ENCODE assay signal across 15 cellular contexts in genomic region chr1:25809283-25809926, GRCh38. TPM values are rescaled to one million over a fixed set of nuclear protein-coding genes. Genes with fewer than 3 reads are reported as not detected.
A peak's percentile ranks its signal among the peaks of the same experiment; 100 is the strongest.
DNase-seq lines count a peak whose midpoint lies in the region; ATAC-seq and TF ChIP-seq lines count a peak whose summit lies in the region.
"Had no signal": no experiment of that assay in that cellular context is flagged by ENCODE, and none has a peak within 500 bp of the region (broad histone marks: within the 10 kb centered on the region; RNA-seq: fewer than 3 reads in every experiment).

No MANE protein-coding gene starts in this region.

- in situ Hi-C loops in GM23248 (cut with MboI) = loop anchor here (25.0 kb wide), 1 partner anchor 572 kb away; the partner anchor contains the start of genes RSRP1 and SYF2

- H3K36me3 ChIP-seq in prostate gland (no peaks in the 10 kb centered on the region), GM23248 (ENCODE audit: low read depth) (no peaks in the 10 kb centered on the region; the same call in 1 of the 2 replicates)

- no peak for TF ChIP-seq CTCF in LNCaP clone FGC (IDR thresholded peaks at IDR 0.05; ENCODE audit: control insufficient read depth, extremely low read depth, insufficient read depth)
- TF ChIP-seq CTCF in VCaP (conservative IDR thresholded peaks at IDR 0.05) = no peak
- no peak for TF ChIP-seq CTCF in prostate gland (IDR thresholded peaks at IDR 0.05)

- no peaks in the 10 kb centered on the region for H3K27me3 ChIP-seq in prostate gland (replicated peaks; ENCODE audit: insufficient read depth)
- no peaks in the 10 kb centered on the region for H3K27me3 ChIP-seq in GM23248 (replicated peaks; ENCODE audit: insufficient read depth)
- H3K27me3 ChIP-seq: foreskin keratinocyte had no signal

- H3K4me3 ChIP-seq in LNCaP clone FGC (ENCODE audit: low read depth, low read length) (no peak overlapping the region), prostate gland (no peak overlapping the region), GM23248 (no peak overlapping the region)

- H3K9me3 ChIP-seq in prostate gland (no peaks in the 10 kb centered on the region), GM23248 (ENCODE audit: low read depth) (no peaks in the 10 kb centered on the region)

- no peak overlapping the region for H3K4me2 ChIP-seq in GM23248 (ENCODE audit: unreplicated experiment)

- H4K20me1 ChIP-seq in GM23248 (ENCODE audit: insufficient read depth) = no peaks in the 10 kb centered on the region

- DNase-seq in SIG-M5 treated with dmso at 0.1 percent for 504 hours (lab: John Stamatoyannopoulos, UW; ENCODE audit: unreplicated experiment) (peak; percentile 20), SIG-M5 (lab: John Stamatoyannopoulos, UW) (no peak), LNCaP clone FGC (ENCODE audit: low read depth) (peak; percentile 50), prostate gland (ENCODE audit: low spot score) (peak; percentile 77), GM23248 (no peak), medulla oblongata (ENCODE audit: extremely low spot score) (no peak)
- DNase-seq: 8988T; activated CD4-positive, alpha-beta T cell treated with anti-CD3 and anti-CD28 coated beads, Interleukin-2, amount 10 ng/mL, durations not matched to agents 24 days and 14 days; activated T-cell treated with anti-CD3 and anti-CD28 coated beads, Interleukin-2, amount 50 U/mL, for 4 hours; foreskin keratinocyte; natural killer cell; NCI-H1105 treated with DMSO at 0.1 percent for 48 hours; SW 1271 had no signal

- H3F3A ChIP-seq in GM23248 (ENCODE audit: insufficient read depth) = peaks cover 14% of the 10 kb centered on the region

- no peak overlapping the region for H2AFZ ChIP-seq in GM23248

- no peak overlapping the region for H3K9ac ChIP-seq in GM23248

- no peak for TF ChIP-seq POLR2A in prostate gland (IDR thresholded peaks at IDR 0.05)

- H3K79me2 ChIP-seq in GM23248 (ENCODE audit: insufficient read depth) = peaks cover 5% of the 10 kb centered on the region; the same call in 1 of the 2 replicates

- 72% methylated on average over 18 of the region's 18 CpGs for WGBS in prostate gland
- 77 to 81% methylated on average over 17 to 18 of the region's 18 CpGs for WGBS in GM23248 (ENCODE audit: low coverage in 1 of 2, low lambda C conversion rate in 2 of 2, missing lambda C conversion rate in 2 of 2), 2 experiments

- H3K9me2 ChIP-seq in GM23248 (ENCODE audit: insufficient read depth) = no peaks in the 10 kb centered on the region

- intact Hi-C loops in prostate gland (cut with DNase I) = loop anchor here (5.0 to 10.0 kb wide), 2 partner anchors 267 to 405 kb away; partner anchors contain the start of gene LDLRAP1

- ATAC-seq in HG03521 (IDR thresholded peaks at IDR 0.05; ENCODE audit: unreplicated experiment) = no peak
- ATAC-seq: activated T-cell treated with anti-CD3 and anti-CD28 coated beads, Interleukin-2, amount 50 U/mL, for 4 hours; foreskin keratinocyte; natural killer cell had no signal

- peak overlapping the region; percentile 55 for H3K27ac ChIP-seq in VCaP
- peak overlapping the region; percentile 69 to 70 for H3K27ac ChIP-seq in prostate gland
- H3K27ac ChIP-seq in GM23248 = no peak overlapping the region
- H3K27ac ChIP-seq: foreskin keratinocyte had no signal

- H3K4me1 ChIP-seq in prostate gland (replicated peaks) = peaks cover 16% of the 10 kb centered on the region
- H3K4me1 ChIP-seq in GM23248 (ENCODE audit: insufficient read depth) = peaks cover 22% of the 10 kb centered on the region
- H3K4me1 ChIP-seq: foreskin keratinocyte had no signal

RNA-seq across cellular contexts. Expression of gene SELENON, which starts 9.4 kb away (rescaled TPM):
- total RNA-seq in prostate gland = 10 to 100 TPM; 89.7 to 90.0 TPM
- total RNA-seq in GM23248 (2014; rRNA removed; shearing (Covaris generic)) = 45.3 and 49.7 TPM in 2 replicates
- polyA plus RNA-seq in GM23248 (2016; fragmentation: Nextera tagmentation; extraction: Ambion mirVana) = 8.3 and 9.0 TPM in 2 replicates

RNA-seq across cellular contexts. Expression of gene MTFR1L, which starts 10.3 kb away (rescaled TPM):
- total RNA-seq in prostate gland = 100 to 1,000 TPM in 1 of 2 donors, 10 to 100 TPM in 1; 82.2 to 112 TPM
- total RNA-seq in GM23248 (2014; rRNA removed; shearing (Covaris generic)) = 57.2 and 58.3 TPM in 2 replicates
- polyA plus RNA-seq in GM23248 (2016; fragmentation: Nextera tagmentation; extraction: Ambion mirVana) = 74.2 and 78.1 TPM in 2 replicates

RNA-seq across cellular contexts. Expression of gene AUNIP, which starts 49.9 kb away (rescaled TPM):
- 1 to 10 TPM in 1 of 2 donors, under 1 TPM in 1; 0.32 to 4.3 TPM for total RNA-seq in prostate gland
- 1.6 and 2.2 TPM in 2 replicates for total RNA-seq in GM23248 (2014; rRNA removed; shearing (Covaris generic))
- 2.3 and 3.2 TPM in 2 replicates for polyA plus RNA-seq in GM23248 (2016; fragmentation: Nextera tagmentation; extraction: Ambion mirVana)

Comparison
In these comparisons a context has a peak if more than half of its experiments do, and no peak if none do; other contexts are left out.
1. DNase-seq: peak in SIG-M5 treated with dmso at 0.1 percent for 504 hours (single experiment), LNCaP clone FGC (single experiment) and prostate gland (single experiment); none in SIG-M5 (single experiment), GM23248 (single experiment) and medulla oblongata (single experiment).